ENCODE assay signal across 2 cellular contexts in the genomic region with DNA sequence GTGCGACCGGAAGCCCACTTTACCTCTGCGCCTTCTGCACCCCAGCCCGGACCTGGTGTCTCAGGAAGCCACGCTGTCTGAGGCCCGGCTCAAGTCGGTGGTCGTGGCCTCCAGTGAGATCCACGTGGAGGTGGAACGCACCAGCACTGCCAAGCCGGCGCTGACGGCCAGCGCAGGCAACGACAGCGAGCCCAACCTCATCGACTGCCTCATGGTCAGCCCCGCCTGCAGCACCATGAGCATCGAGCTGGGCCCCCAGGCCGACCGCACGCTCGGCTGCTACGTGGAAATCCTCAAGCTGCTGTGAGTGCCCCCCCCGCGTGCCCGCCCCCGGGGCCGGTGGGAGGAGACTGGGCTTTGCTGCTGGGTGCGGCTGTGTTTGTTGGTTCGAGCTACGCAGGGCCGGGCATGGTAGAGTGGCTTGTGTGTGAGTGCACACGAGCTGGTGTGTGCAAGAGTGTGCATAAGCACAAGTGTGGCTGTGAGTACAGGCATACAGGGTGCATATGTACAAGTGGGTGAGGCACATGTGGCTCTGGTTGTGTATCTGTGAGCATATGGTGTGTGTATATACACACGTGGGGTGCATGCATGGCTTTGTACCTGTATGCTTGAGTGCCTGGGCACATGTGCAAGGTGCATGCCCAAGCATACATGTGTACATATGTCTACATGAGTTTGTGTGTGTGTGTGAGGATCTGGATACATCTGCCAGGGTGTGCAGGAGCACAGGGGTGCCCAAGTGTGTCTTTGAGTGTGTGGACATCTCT.
TF ChIP-seq lines count a peak whose summit lies in the region.

No MANE protein-coding gene starts in this region.

TF ChIP-seq in HepG2, 621 proteins besides CTCF, POLR2A, EP300 and RAD21 (continued from another document and continues in another):
- TF ChIP-seq MXD1 (CRISPR knock-in tag; IDR thresholded peaks at IDR 0.05), result 0 out of 2 replicates have a peak, but pooled peaks have one; percentile 25
- no peak for TF ChIP-seq SUZ12 (IDR thresholded peaks at IDR 0.05; ENCODE audit: low read depth, low read length)
- TF ChIP-seq ZNF775 (CRISPR knock-in tag; IDR thresholded peaks at IDR 0.05; ENCODE audit: borderline replicate concordance), result no peak
- no peak for TF ChIP-seq PITX1 (CRISPR knock-in tag; IDR thresholded peaks at IDR 0.05)
- no peak for TF ChIP-seq ZNF234 (CRISPR knock-in tag; conservative IDR thresholded peaks at IDR 0.05)
- TF ChIP-seq ZBTB1 (CRISPR knock-in tag; IDR thresholded peaks at IDR 0.05; ENCODE audit: borderline replicate concordance), result no peak
- no peak for TF ChIP-seq NKX3-1 (CRISPR knock-in tag; IDR thresholded peaks at IDR 0.05)
- TF ChIP-seq, protein P1, sequence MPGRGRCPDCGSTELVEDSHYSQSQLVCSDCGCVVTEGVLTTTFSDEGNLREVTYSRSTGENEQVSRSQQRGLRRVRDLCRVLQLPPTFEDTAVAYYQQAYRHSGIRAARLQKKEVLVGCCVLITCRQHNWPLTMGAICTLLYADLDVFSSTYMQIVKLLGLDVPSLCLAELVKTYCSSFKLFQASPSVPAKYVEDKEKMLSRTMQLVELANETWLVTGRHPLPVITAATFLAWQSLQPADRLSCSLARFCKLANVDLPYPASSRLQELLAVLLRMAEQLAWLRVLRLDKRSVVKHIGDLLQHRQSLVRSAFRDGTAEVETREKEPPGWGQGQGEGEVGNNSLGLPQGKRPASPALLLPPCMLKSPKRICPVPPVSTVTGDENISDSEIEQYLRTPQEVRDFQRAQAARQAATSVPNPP (CRISPR knock-in tag; IDR thresholded peaks at IDR 0.05), result no peak
- TF ChIP-seq MTF1 (CRISPR knock-in tag; IDR thresholded peaks at IDR 0.05), result no peak
- TF ChIP-seq FOXA3 (CRISPR knock-in tag; IDR thresholded peaks at IDR 0.05), result no peak
- TF ChIP-seq ZC3H13 (CRISPR knock-in tag; IDR thresholded peaks at IDR 0.05), result 0 out of 2 replicates have a peak, but pooled peaks have one; percentile 15
- TF ChIP-seq MBD4 (IDR thresholded peaks at IDR 0.05; ENCODE audit: borderline replicate concordance, low read length), result no peak
- no peak for TF ChIP-seq ZFYVE20 (CRISPR knock-in tag; IDR thresholded peaks at IDR 0.05; ENCODE audit: borderline replicate concordance, low read depth)
- TF ChIP-seq KDM5B (CRISPR knock-in tag; IDR thresholded peaks at IDR 0.05; ENCODE audit: borderline replicate concordance), result 0 out of 2 replicates have a peak, but pooled peaks have one; percentile 33
- TF ChIP-seq, protein P2, sequence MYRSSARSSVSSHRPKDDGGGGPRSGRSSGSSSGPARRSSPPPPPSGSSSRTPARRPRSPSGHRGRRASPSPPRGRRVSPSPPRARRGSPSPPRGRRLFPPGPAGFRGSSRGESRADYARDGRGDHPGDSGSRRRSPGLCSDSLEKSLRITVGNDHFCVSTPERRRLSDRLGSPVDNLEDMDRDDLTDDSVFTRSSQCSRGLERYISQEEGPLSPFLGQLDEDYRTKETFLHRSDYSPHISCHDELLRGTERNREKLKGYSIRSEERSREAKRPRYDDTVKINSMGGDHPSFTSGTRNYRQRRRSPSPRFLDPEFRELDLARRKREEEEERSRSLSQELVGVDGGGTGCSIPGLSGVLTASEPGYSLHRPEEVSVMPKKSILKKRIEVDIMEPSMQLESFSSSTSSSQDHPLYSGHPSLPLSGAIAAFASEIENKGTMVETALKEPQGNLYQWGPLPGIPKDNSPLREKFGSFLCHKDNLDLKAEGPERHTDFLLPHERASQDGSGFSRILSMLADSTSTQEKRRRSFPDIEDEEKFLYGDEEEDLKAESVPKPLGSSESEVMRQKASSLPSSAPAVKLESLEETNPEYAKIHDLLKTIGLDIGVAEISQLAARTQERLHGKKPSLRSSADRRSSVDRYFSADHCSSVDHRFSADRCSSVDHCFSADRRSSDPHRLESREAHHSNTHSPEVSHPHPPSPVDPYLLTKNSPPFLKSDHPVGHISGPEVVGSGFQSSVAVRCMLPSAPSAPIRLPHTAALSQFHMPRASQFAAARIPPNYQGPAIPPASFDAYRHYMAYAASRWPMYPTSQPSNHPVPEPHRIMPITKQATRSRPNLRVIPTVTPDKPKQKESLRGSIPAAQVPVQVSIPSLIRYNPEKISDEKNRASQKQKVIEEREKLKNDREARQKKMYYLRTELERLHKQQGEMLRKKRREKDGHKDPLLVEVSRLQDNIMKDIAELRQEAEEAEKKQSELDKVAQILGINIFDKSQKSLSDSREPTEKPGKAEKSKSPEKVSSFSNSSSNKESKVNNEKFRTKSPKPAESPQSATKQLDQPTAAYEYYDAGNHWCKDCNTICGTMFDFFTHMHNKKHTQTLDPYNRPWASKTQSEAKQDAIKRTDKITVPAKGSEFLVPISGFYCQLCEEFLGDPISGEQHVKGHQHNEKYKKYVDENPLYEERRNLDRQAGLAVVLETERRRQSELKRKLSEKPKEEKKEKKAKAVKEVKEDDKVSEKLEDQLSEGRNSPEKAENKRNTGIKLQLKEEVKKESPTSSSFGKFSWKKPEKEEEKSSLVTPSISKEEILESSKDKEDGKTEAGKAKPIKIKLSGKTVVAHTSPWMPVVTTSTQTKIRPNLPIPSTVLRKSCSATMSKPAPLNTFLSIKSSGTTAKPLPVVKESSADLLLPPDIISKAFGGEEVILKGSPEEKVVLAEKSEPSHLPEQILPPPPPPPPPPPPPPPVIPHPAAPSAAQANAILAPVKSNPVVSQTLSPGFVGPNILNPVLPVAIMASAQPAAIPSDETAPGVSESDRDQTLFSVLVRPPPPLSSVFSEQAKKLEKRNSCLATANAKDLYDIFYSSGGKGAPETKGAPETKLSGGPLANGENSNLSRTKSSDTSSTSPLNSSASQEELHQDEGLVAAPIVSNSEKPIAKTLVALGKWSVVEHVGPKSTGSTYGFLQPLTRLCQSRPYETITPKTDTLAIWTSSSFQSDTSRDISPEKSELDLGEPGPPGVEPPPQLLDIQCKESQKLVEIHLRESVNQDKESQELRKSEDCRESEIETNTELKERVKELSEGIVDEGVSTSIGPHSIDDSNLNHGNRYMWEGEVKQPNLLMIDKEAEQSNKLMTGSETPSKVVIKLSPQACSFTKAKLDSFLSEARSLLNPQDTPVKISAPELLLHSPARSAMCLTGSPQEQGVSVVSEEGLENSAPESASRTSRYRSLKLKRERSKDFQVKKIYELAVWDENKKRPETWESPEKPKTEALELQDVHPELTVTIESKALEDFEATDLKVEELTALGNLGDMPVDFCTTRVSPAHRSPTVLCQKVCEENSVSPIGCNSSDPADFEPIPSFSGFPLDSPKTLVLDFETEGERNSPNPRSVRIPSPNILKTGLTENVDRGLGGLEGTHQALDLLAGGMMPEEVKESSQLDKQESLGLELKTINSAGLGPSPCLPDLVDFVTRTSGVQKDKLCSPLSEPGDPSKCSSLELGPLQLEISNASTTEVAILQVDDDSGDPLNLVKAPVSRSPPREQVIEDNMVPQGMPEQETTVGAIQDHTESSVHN (CRISPR knock-in tag; IDR thresholded peaks at IDR 0.05), result 0 out of 2 replicates have a peak, but pooled peaks have one; percentile 33
- TF ChIP-seq BHLHE40 (IDR thresholded peaks at IDR 0.05; ENCODE audit: low read length), result no peak
- no peak for TF ChIP-seq ZNF660 (CRISPR knock-in tag; IDR thresholded peaks at IDR 0.05; ENCODE audit: borderline replicate concordance, low read depth)

TF ChIP-seq in HEK293T, 16 proteins besides CTCF, POLR2A, EP300 and RAD21 (continued from another document):
- TF ChIP-seq NFRKB (IDR thresholded peaks at IDR 0.05), result no peak
- TF ChIP-seq SUZ12 (IDR thresholded peaks at IDR 0.05), result no peak
- TF ChIP-seq BHLHE40 (IDR thresholded peaks at IDR 0.05; ENCODE audit: borderline replicate concordance), result no peak
- no peak for TF ChIP-seq FOXM1 (IDR thresholded peaks at IDR 0.05; ENCODE audit: borderline replicate concordance)
